ENCODE assay signal across 8 cellular contexts in genomic region chr15:82709421-82710207, GRCh38.
DNase-seq lines count a peak whose midpoint lies in the region; ATAC-seq and TF ChIP-seq lines count a peak whose summit lies in the region.

Gene AP3B2, minus strand, starts transcription at chr15:82709875. Its CDS starts 169 bp downstream, at chr15:82709706.

- TF ChIP-seq CTCF in 22Rv1 (IDR thresholded peaks at IDR 0.05), result no peak

- DNase-seq in NCI-H345 (lab: John Stamatoyannopoulos, UW) (peak; percentile 79), cerebellar cortex (ENCODE audit: low spot score) (peak; percentile 87), kidney tubule cell (ENCODE audit: low spot score) (peak; percentile 77)
- peak; percentile 49 for DNase-seq in activated CD4-positive, alpha-beta T cell treated with anti-CD3 and anti-CD28 coated beads for 1 hour
- DNase-seq in stimulated activated CD4-positive, alpha-beta T cell treated with anti-CD3 and anti-CD28 coated beads, Interleukin-1b, Interleukin-23, amount 100 ng/mL, for 1 hour (ENCODE audit: low read depth in 2 of 2), result peak; percentile 19 to 46

- ATAC-seq in GM18867 (IDR thresholded peaks at IDR 0.05; ENCODE audit: unreplicated experiment) (peak; percentile 93), HG03135 (IDR thresholded peaks at IDR 0.05; ENCODE audit: unreplicated experiment) (peak; percentile 92)

- H3K27ac ChIP-seq in 22Rv1, result peak within 1 kb of the TSS; percentile 76

Comparison
In these comparisons a context has a peak if more than half of its experiments do, and no peak if none do; other contexts are left out.
1. Peak in every context shown above with its lines: DNase-seq, ATAC-seq and H3K27ac ChIP-seq.
2. DNase-seq: peak in every context shown above with its lines; median percentile 87 in cerebellar cortex; 79 in NCI-H345; 77 in kidney tubule cell; 49 in activated CD4-positive, alpha-beta T cell treated with anti-CD3 and anti-CD28 coated beads for 1 hour; 32 in stimulated activated CD4-positive, alpha-beta T cell treated with anti-CD3 and anti-CD28 coated beads, Interleukin-1b, Interleukin-23, amount 100 ng/mL, for 1 hour.